Comparison of ENCODE assay signal across 8 cellular contexts in genomic region chr1:26408604-26409003, GRCh38. TPM values are rescaled to one million over a fixed set of nuclear protein-coding genes. Genes with fewer than 3 reads are reported as not detected.
DNase-seq lines count a peak whose midpoint lies in the region; ATAC-seq, FAIRE-seq and TF ChIP-seq lines count a peak whose summit lies in the region.

No MANE protein-coding gene starts in this region.

- no peak for TF ChIP-seq POLR2A in uterus (IDR thresholded peaks at IDR 0.05)

- H3K27me3 ChIP-seq in uterus = peaks cover 7 to 30% of the 10 kb centered on the region in 2 donors

- no peak overlapping the region for H3K4me3 ChIP-seq in uterus

- no peaks in the 10 kb centered on the region for H3K36me3 ChIP-seq in uterus

- TF ChIP-seq CTCF in uterus (IDR thresholded peaks at IDR 0.05) = no peak

- ATAC-seq in GM21360 (IDR thresholded peaks at IDR 0.05; ENCODE audit: unreplicated experiment) = no peak

- no peak overlapping the region for H3K27ac ChIP-seq in uterus

- intact Hi-C loops in cardiac septum (cut with DNase I) (no loop called here), posterior vena cava (cut with DNase I) (no loop called here), uterus (cut with DNase I; ENCODE audit: low total_unique reads) (no loop called here)

- peak; percentile 49 for FAIRE-seq in GM19239 (lab: Jason Lieb, UNC)

- no peaks in the 10 kb centered on the region for H3K9me3 ChIP-seq in uterus

- in situ Hi-C loops in SK-MEL-5 (cut with HindIII; ENCODE audit: low pct_unique_long_range_greater_than_20kb, low sequenced_read_pairs) = no loop called here

- H3K4me1 ChIP-seq in uterus = no peaks in the 10 kb centered on the region

- peak; percentile 44 for DNase-seq in GM19239 (ENCODE audit: insufficient read length, low spot score)
- DNase-seq in SK-MEL-5 (ENCODE audit: low read depth, low spot score) = peak; percentile 64
- peak; percentile 74 for DNase-seq in activated naive CD4-positive, alpha-beta T cell treated with anti-CD3 and anti-CD28 coated beads, Interleukin-2, amount 50 U/mL, for 16 hours
- DNase-seq in cardiac septum (ENCODE audit: low spot score) = peak; percentile 79
- DNase-seq in posterior vena cava (ENCODE audit: low spot score) = peak; percentile 92
- DNase-seq in uterus = peak; percentile 54 to 76
- DNase-seq in DMS79 (lab: John Stamatoyannopoulos, UW) = no peak

RNA-seq across cellular contexts. Expression of gene LIN28A, which starts 2.0 kb away (rescaled TPM):
- total RNA-seq in SK-MEL-5 (2014; rRNA removed; shearing (Covaris generic)) = not detected in 2 replicates
- polyA plus RNA-seq in SK-MEL-5 (2015; cell fraction: cytosol; rRNA removed) = not detected in 2 replicates
- polyA plus RNA-seq in SK-MEL-5 (2015; cell fraction: nucleus; rRNA removed) = not detected in 2 replicates
- total RNA-seq in cardiac septum (not detected), posterior vena cava (not detected), uterus (under 1 TPM in 1 of 4 donors, not detected in 3; 0.14 TPM)

RNA-seq across cellular contexts. Expression of gene DHDDS, which starts 23.5 kb away (rescaled TPM):
- total RNA-seq in SK-MEL-5 (2014; rRNA removed; shearing (Covaris generic)) = 32.7 and 35.4 TPM in 2 replicates
- polyA plus RNA-seq in SK-MEL-5 (2015; cell fraction: cytosol; rRNA removed) = 34.4 and 37.5 TPM in 2 replicates
- polyA plus RNA-seq in SK-MEL-5 (2015; cell fraction: nucleus; rRNA removed) = 137 and 149 TPM in 2 replicates
- total RNA-seq in cardiac septum (34.9 TPM), posterior vena cava (10 to 100 TPM; 43.3 to 45.2 TPM), uterus (10 to 100 TPM in 3 of 4 donors, 1 to 10 TPM in 1; 7.1 to 42.6 (median 26.6) TPM)

RNA-seq across cellular contexts. Expression of gene ZNF683, which starts 36.1 kb away (rescaled TPM):
- total RNA-seq in SK-MEL-5 (2014; rRNA removed; shearing (Covaris generic)) = not detected in 2 replicates
- not detected in 2 replicates for polyA plus RNA-seq in SK-MEL-5 (2015; cell fraction: cytosol; rRNA removed)
- polyA plus RNA-seq in SK-MEL-5 (2015; cell fraction: nucleus; rRNA removed) = not detected in 2 replicates
- total RNA-seq in cardiac septum (not detected), posterior vena cava (not detected), uterus (not detected)

RNA-seq across cellular contexts. Expression of gene CRYBG2, which starts 54.7 kb away (rescaled TPM):
- not detected in 2 replicates for total RNA-seq in SK-MEL-5 (2014; rRNA removed; shearing (Covaris generic))
- 0.13 and 1.8 TPM in 2 replicates for polyA plus RNA-seq in SK-MEL-5 (2015; cell fraction: cytosol; rRNA removed)
- 3.7 TPM in 1 of 2 replicates, not detected in the other for polyA plus RNA-seq in SK-MEL-5 (2015; cell fraction: nucleus; rRNA removed)
- total RNA-seq in cardiac septum (not detected), posterior vena cava (under 1 TPM in 1 of 2 donors, not detected in 1; 0.52 TPM), uterus (1 to 10 TPM in 1 of 4 donors, not detected in 3; 3.0 TPM)
